16 cellular contexts compared by ENCODE assay signal in the genomic region with DNA sequence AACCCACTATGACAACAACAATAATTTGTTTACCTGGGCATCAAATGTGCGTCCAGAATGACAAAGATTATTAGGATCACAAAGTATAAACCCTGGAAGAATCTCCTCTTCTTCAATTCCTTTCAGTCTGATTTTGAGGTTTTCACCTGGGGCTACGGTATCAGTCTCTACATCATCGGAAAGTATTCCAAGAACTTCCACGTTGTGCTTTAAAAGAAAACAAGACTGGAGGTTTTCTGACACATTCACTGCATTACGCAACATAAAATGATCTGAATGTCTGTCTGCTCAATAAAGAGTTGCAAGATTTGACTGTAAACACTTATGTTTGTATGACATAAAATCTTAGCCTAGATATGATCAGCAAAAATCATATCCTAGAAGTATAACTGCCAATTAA. TPM values are rescaled to one million over a fixed set of nuclear protein-coding genes. Genes with fewer than 3 reads are reported as not detected.
DNase-seq lines count a peak whose midpoint lies in the region; ATAC-seq, FAIRE-seq and TF ChIP-seq lines count a peak whose summit lies in the region.
"Had no signal": no experiment of that assay in that cellular context is flagged by ENCODE, and none has a peak within 500 bp of the region (broad histone marks: within the 10 kb centered on the region; RNA-seq: fewer than 3 reads in every experiment).

No MANE protein-coding gene starts in this region.

- in situ Hi-C loops in GM23248 (cut with MboI), result no loop called here
- in situ Hi-C loops in K562 (cut with MboI), result no loop called here

- H3K9me2 ChIP-seq in GM23248 (ENCODE audit: insufficient read depth), result no peaks in the 10 kb centered on the region

- H3K9me1 ChIP-seq in K562 (ENCODE audit: control insufficient read depth, insufficient read depth, low read length), result no peaks in the 10 kb centered on the region

- ATAC-seq in A549 (no peak), K562 (no peak), HG03025 (IDR thresholded peaks at IDR 0.05; ENCODE audit: low FRiP score, unreplicated experiment) (no peak)

- POLR2A ChIA-PET in A549 (lab: Yijun Ruan, JAX), result no interaction called here
- POLR2A ChIA-PET in K562 (lab: Yijun Ruan, JAX), result interaction anchor here (0.8 kb wide), 1 partner anchor 28 kb away, joined by 3 read pairs; no protein-coding TSS in a partner anchor
- POLR2A ChIA-PET in Caco-2 (lab: Charles Lee), result no interaction called here

- H3K79me2 ChIP-seq in GM23248 (ENCODE audit: insufficient read depth) (peaks cover 87% of the 10 kb centered on the region), K562 (ENCODE audit: control insufficient read depth, insufficient read depth, low read length) (peaks cover 4% of the 10 kb centered on the region; the same call in 1 of the 3 replicates)

- TF ChIP-seq CTCF in A549 (IDR thresholded peaks at IDR 0.05), result no peak
- no peak for TF ChIP-seq CTCF in K562 (IDR thresholded peaks at IDR 0.05 in 2 of 3, conservative IDR thresholded peaks at IDR 0.05 in 1 of 3; ENCODE audit: insufficient read depth in 2 of 3, low read depth in 1 of 3, low read length in 3 of 3)
- TF ChIP-seq CTCF in fibroblast of mammary gland (conservative IDR thresholded peaks at IDR 0.05; ENCODE audit: control insufficient read depth, insufficient read depth, low read depth, low read length), result no peak
- TF ChIP-seq CTCF in Caco-2 (IDR thresholded peaks at IDR 0.05; ENCODE audit: insufficient read depth in 1 of 2, low read depth in 1 of 2, low read length in 1 of 2, severe bottlenecking in 1 of 2, unreplicated experiment in 1 of 2), result no peak

- H2AFZ ChIP-seq in GM23248, result no peak overlapping the region
- H2AFZ ChIP-seq in K562 (ENCODE audit: low read depth, low read length), result no peak overlapping the region

- peaks cover 80% of the 10 kb centered on the region for H3K36me3 Mint-ChIP-seq in Caco-2 (ENCODE audit: insufficient read depth, unreplicated experiment)

- intact Hi-C loops in K562 (cut with micrococcal nuclease), result no loop called here
- intact Hi-C loops in Caco-2 (cut with micrococcal nuclease; ENCODE audit: unreplicated experiment), result no loop called here

- DNase-seq in A549 (ENCODE audit: low read depth in 1 of 2, low spot score in 1 of 2) (no peak), GM23248 (peak; percentile 49), K562 (ENCODE audit: extremely low read depth in 1 of 4, low spot score in 3 of 4) (no peak), fibroblast of mammary gland (ENCODE audit: low read depth) (peak; percentile 41), Caco-2 (no peak), iPS-NIHi7 (ENCODE audit: extremely low spot score) (no peak)
- no peak for DNase-seq in activated effector memory CD4-positive, alpha-beta T cell treated with anti-CD3 and anti-CD28 coated beads, Interleukin-2, amount 50 U/mL, for 16 hours
- DNase-seq: CD4-positive, alpha-beta memory T cell; DND-41; H7; NCI-H1048; NCI-H2107; NCI-H345; NCI-H69 had no signal

- H3K4me1 Mint-ChIP-seq in Caco-2 (ENCODE audit: low read depth, unreplicated experiment), result no peaks in the 10 kb centered on the region

- no peak for TF ChIP-seq RAD21 in A549 (conservative IDR thresholded peaks at IDR 0.05 in 1 of 2, IDR thresholded peaks at IDR 0.05 in 1 of 2)
- TF ChIP-seq RAD21 in K562 (CRISPR knock-in tag; conservative IDR thresholded peaks at IDR 0.05 in 1 of 2, IDR thresholded peaks at IDR 0.05 in 1 of 2), result no peak

- H3F3A ChIP-seq in GM23248 (ENCODE audit: insufficient read depth), result peaks cover 34% of the 10 kb centered on the region

- TF ChIP-seq EP300 in A549 (IDR thresholded peaks at IDR 0.05), result no peak
- no peak for TF ChIP-seq EP300 in K562 (IDR thresholded peaks at IDR 0.05; ENCODE audit: low read length)

- no peak overlapping the region for H3K4me3 ChIP-seq in A549
- no peak overlapping the region for H3K4me3 ChIP-seq in GM23248
- H3K4me3 ChIP-seq in K562, result no peak overlapping the region
- H3K4me3 ChIP-seq in fibroblast of mammary gland (ENCODE audit: control insufficient read depth, low read depth, low read length), result no peak overlapping the region
- H3K4me3 ChIP-seq in Caco-2 (ENCODE audit: low read depth, low read length), result no peak overlapping the region
- H3K4me3 ChIP-seq: SJSA1 had no signal

- no peak overlapping the region for H3K27ac ChIP-seq in A549
- no peak overlapping the region for H3K27ac ChIP-seq in GM23248
- no peak overlapping the region for H3K27ac ChIP-seq in K562 (ENCODE audit: extremely low read depth, low read depth, low read length)
- H3K27ac ChIP-seq: SJSA1 had no signal

- H3K4me3 Mint-ChIP-seq in Caco-2 (ENCODE audit: unreplicated experiment), result no peak overlapping the region
- H3K4me3 Mint-ChIP-seq: CD4-positive, alpha-beta memory T cell had no signal

- H3K4me1 ChIP-seq in A549, result no peaks in the 10 kb centered on the region
- peaks cover 3% of the 10 kb centered on the region for H3K4me1 ChIP-seq in GM23248 (ENCODE audit: insufficient read depth)
- H3K4me1 ChIP-seq in K562 (replicated peaks in 1 of 2; ENCODE audit: control insufficient read depth in 2 of 2, insufficient read depth in 2 of 2, low read length in 2 of 2), result no peaks in the 10 kb centered on the region
- H3K4me1 ChIP-seq in Caco-2, result no peaks in the 10 kb centered on the region
- H3K4me1 ChIP-seq: SJSA1 had no signal

- 86% methylated on average over 5 of the region's 5 CpGs for WGBS in A549 (ENCODE audit: missing lambda C conversion rate)
- 83 to 87% methylated on average over 5 of the region's 5 CpGs for WGBS in GM23248 (ENCODE audit: low coverage in 1 of 2, low lambda C conversion rate in 2 of 2, missing lambda C conversion rate in 2 of 2), 2 experiments
- 89% methylated on average over 5 of the region's 5 CpGs for WGBS in K562 (ENCODE audit: insufficient coverage, low coverage, missing lambda C conversion rate)

- FAIRE-seq in A549 (lab: Jason Lieb, UNC), result no peak
- no peak for FAIRE-seq in K562 (lab: Jason Lieb, UNC)

- H3K9me3 ChIP-seq in A549 (no peaks in the 10 kb centered on the region), GM23248 (ENCODE audit: low read depth) (no peaks in the 10 kb centered on the region), K562 (replicated peaks; ENCODE audit: control insufficient read depth, insufficient read depth, low read depth, low read length) (no peaks in the 10 kb centered on the region), Caco-2 (no peaks in the 10 kb centered on the region)
- H3K9me3 ChIP-seq: SJSA1 had no signal

- H3K9me3 Mint-ChIP-seq in Caco-2 (ENCODE audit: unreplicated experiment), result no peaks in the 10 kb centered on the region
- H3K9me3 Mint-ChIP-seq: CD4-positive, alpha-beta memory T cell had no signal

- CTCF ChIA-PET in A549 (lab: Yijun Ruan, JAX) (interaction anchor here (1.6 kb wide), 1 partner anchor 25 kb away, joined by 3 read pairs; no protein-coding TSS in a partner anchor), K562 (lab: Yijun Ruan, JAX; ENCODE audit: low intra/inter-chr PET ratio) (no interaction called here), Caco-2 (lab: Charles Lee) (no interaction called here)

- TF ChIP-seq POLR2A in A549 (IDR thresholded peaks at IDR 0.05; ENCODE audit: low read length) (no peak), K562 (conservative IDR thresholded peaks at IDR 0.05) (no peak)

- BruUV-seq in K562 (replicated peaks; lab: Mats Ljungman, UMichigan) (no TSS peak), Caco-2 (replicated peaks; lab: Mats Ljungman, UMichigan) (no TSS peak)

- H3K4me2 ChIP-seq in A549, result no peak overlapping the region
- H3K4me2 ChIP-seq in GM23248 (ENCODE audit: unreplicated experiment), result no peak overlapping the region
- H3K4me2 ChIP-seq in K562 (ENCODE audit: insufficient read depth, low read length), result no peak overlapping the region

- peaks cover 71% of the 10 kb centered on the region for H3K36me3 ChIP-seq in GM23248 (ENCODE audit: low read depth)
- peaks cover 89% of the 10 kb centered on the region for H3K36me3 ChIP-seq in K562 (ENCODE audit: control insufficient read depth, insufficient read depth, low read length)
- peaks cover 1% of the 10 kb centered on the region for H3K36me3 ChIP-seq in Caco-2 (ENCODE audit: control insufficient read depth, insufficient read depth, low read length)

- H3K27ac Mint-ChIP-seq in Caco-2 (ENCODE audit: unreplicated experiment), result no peak overlapping the region

- no peaks in the 10 kb centered on the region for H3K27me3 Mint-ChIP-seq in Caco-2 (ENCODE audit: insufficient read depth, unreplicated experiment)
- H3K27me3 Mint-ChIP-seq: CD4-positive, alpha-beta memory T cell had no signal

- no peaks in the 10 kb centered on the region for H4K20me1 ChIP-seq in GM23248 (ENCODE audit: insufficient read depth)
- H4K20me1 ChIP-seq in K562 (replicated peaks; ENCODE audit: control insufficient read depth, insufficient read depth, low read length), result no peaks in the 10 kb centered on the region

- H3K27me3 ChIP-seq in GM23248 (replicated peaks; ENCODE audit: insufficient read depth) (no peaks in the 10 kb centered on the region), K562 (ENCODE audit: control insufficient read depth in 2 of 2, insufficient read depth in 2 of 2, low read length in 2 of 2) (no peaks in the 10 kb centered on the region), Caco-2 (replicated peaks; ENCODE audit: control insufficient read depth, insufficient read depth, low read length) (no peaks in the 10 kb centered on the region)
- H3K27me3 ChIP-seq: SJSA1 had no signal

- H3K9ac ChIP-seq in GM23248, result no peak overlapping the region
- no peak overlapping the region for H3K9ac ChIP-seq in K562 (ENCODE audit: insufficient read depth in 1 of 2, low read depth in 2 of 2, low read length in 2 of 2)

RNA-seq across cellular contexts. Expression of a gene that starts 26.0 kb away (rescaled TPM):
- polyA plus RNA-seq in A549 (2011; rRNA removed), result 211 and 330 TPM in 2 replicates
- polyA plus RNA-seq in A549 (2012; cell fraction: cytosol; rRNA removed), result 48.6 and 52.6 TPM in 2 replicates
- 9.0 and 10.9 TPM in 2 replicates for polyA plus RNA-seq in A549 (2012; cell fraction: nucleus; rRNA removed)
- 205 to 251 TPM (median 209 TPM) in 3 replicates for polyA plus RNA-seq in A549 (2017; fragmentation: RNase III; extraction: RNeasy Plus Mini Kit Qiagen cat#74134 plus additional on column Dnase treatment)
- 38.6 and 69.6 TPM in 2 replicates for polyA minus RNA-seq in A549 (2011; rRNA and poly(A)+ RNA removed)
- total RNA-seq in GM23248 (2014; rRNA removed; shearing (Covaris generic)), result 150 and 213 TPM in 2 replicates
- polyA plus RNA-seq in GM23248 (2016; fragmentation: Nextera tagmentation; extraction: Ambion mirVana), result 240 and 274 TPM in 2 replicates
- total RNA-seq in K562 (2011; cell fraction: chromatin; rRNA removed; ENCODE audit: low replicate concordance), result 42.4 and 101 TPM in 2 replicates
- 21.6 and 23.8 TPM in 2 replicates for total RNA-seq in K562 (2011; cell fraction: nucleolus; rRNA removed)
- 42.6 and 45.0 TPM in 2 replicates for total RNA-seq in K562 (2011; cell fraction: nucleoplasm; rRNA removed)
- 259 and 349 TPM in 2 replicates for total RNA-seq in K562 (2014; rRNA removed)
- 418 and 492 TPM in 2 replicates for total RNA-seq in K562 (2014; rRNA removed; fragmentation: Illumina TruSeq; extraction: Trizol)
- total RNA-seq in K562 (2015; rRNA removed; fragmentation: Illumina TruSeq; extraction: Trizol), result 374 and 403 TPM in 2 replicates
- total RNA-seq in K562 (2021), result 254 and 259 TPM in 2 replicates
- 169 and 299 TPM in 2 replicates for polyA plus RNA-seq in K562 (2011; rRNA removed)
- 28.7 and 70.6 TPM in 2 replicates for polyA plus RNA-seq in K562 (2011; cell fraction: cytosol; rRNA removed)
- polyA plus RNA-seq in K562 (2011; cell fraction: nucleus; rRNA removed), result 9.9 and 15.9 TPM in 2 replicates
- polyA plus RNA-seq in K562 (2012), result 271 and 287 TPM in 2 replicates
- 598 and 753 TPM in 2 replicates for polyA plus RNA-seq in K562 (2014; fragmentation: Illumina TruSeq; extraction: Trizol)
- 100 to 1,000 TPM; 373 to 662 TPM for polyA plus RNA-seq in K562 (2014; fragmentation: Nextera tagmentation; extraction: Ambion mirVana)
- 240 and 316 TPM in 2 replicates for polyA plus RNA-seq in K562 (2014; rRNA removed)
- polyA minus RNA-seq in K562 (2011; rRNA and poly(A)+ RNA removed), result 215 and 235 TPM in 2 replicates
- 129 and 176 TPM in 2 replicates for polyA minus RNA-seq in K562 (2011; cell fraction: cytosol; rRNA and poly(A)+ RNA removed)
- polyA minus RNA-seq in K562 (2011; cell fraction: nucleus; rRNA and poly(A)+ RNA removed), result 19.4 and 36.3 TPM in 2 replicates
- total RNA-seq in Caco-2 (2022), result 216 and 227 TPM in 2 replicates

RNA-seq across cellular contexts. Expression of a gene that starts 38.4 kb away (rescaled TPM):
- polyA plus RNA-seq in A549 (2011; rRNA removed) (174 and 215 TPM in 2 replicates), A549 (2017; fragmentation: RNase III; extraction: RNeasy Plus Mini Kit Qiagen cat#74134 plus additional on column Dnase treatment) (163 to 169 TPM (median 167 TPM) in 3 replicates), GM23248 (2016; fragmentation: Nextera tagmentation; extraction: Ambion mirVana) (108 and 112 TPM in 2 replicates), K562 (2011; rRNA removed) (126 and 162 TPM in 2 replicates), K562 (2014; fragmentation: Illumina TruSeq; extraction: Trizol) (219 and 269 TPM in 2 replicates), K562 (2014; fragmentation: Nextera tagmentation; extraction: Ambion mirVana) (10 to 100 TPM; 63.8 to 75.0 TPM), K562 (2014; rRNA removed) (111 and 132 TPM in 2 replicates)
- 45.0 and 49.8 TPM in 2 replicates for polyA plus RNA-seq in A549 (2012; cell fraction: cytosol; rRNA removed)
- polyA plus RNA-seq in A549 (2012; cell fraction: nucleus; rRNA removed), result 28.5 and 37.3 TPM in 2 replicates
- polyA minus RNA-seq in A549 (2011; rRNA and poly(A)+ RNA removed), result 58.1 and 61.7 TPM in 2 replicates
- total RNA-seq in GM23248 (2014; rRNA removed; shearing (Covaris generic)), result 72.8 and 78.7 TPM in 2 replicates
- total RNA-seq in K562 (2011; cell fraction: chromatin; rRNA removed; ENCODE audit: low replicate concordance), result 57.0 and 199 TPM in 2 replicates
- 38.0 and 40.4 TPM in 2 replicates for total RNA-seq in K562 (2011; cell fraction: nucleolus; rRNA removed)
- 65.7 and 69.3 TPM in 2 replicates for total RNA-seq in K562 (2011; cell fraction: nucleoplasm; rRNA removed)
- total RNA-seq in K562 (2014; rRNA removed) (107 TPM in 2 replicates), K562 (2014; rRNA removed; fragmentation: Illumina TruSeq; extraction: Trizol) (151 and 161 TPM in 2 replicates), K562 (2015; rRNA removed; fragmentation: Illumina TruSeq; extraction: Trizol) (147 and 148 TPM in 2 replicates), K562 (2021) (210 and 219 TPM in 2 replicates), Caco-2 (2022) (136 and 141 TPM in 2 replicates)
- polyA plus RNA-seq in K562 (2011; cell fraction: cytosol; rRNA removed), result 34.0 and 61.3 TPM in 2 replicates
- 44.0 and 62.3 TPM in 2 replicates for polyA plus RNA-seq in K562 (2011; cell fraction: nucleus; rRNA removed)
- 105 and 133 TPM in 2 replicates for polyA plus RNA-seq in K562 (2012)
- polyA minus RNA-seq in K562 (2011; rRNA and poly(A)+ RNA removed), result 195 and 213 TPM in 2 replicates
- polyA minus RNA-seq in K562 (2011; cell fraction: cytosol; rRNA and poly(A)+ RNA removed), result 105 and 141 TPM in 2 replicates
- 21.4 and 47.9 TPM in 2 replicates for polyA minus RNA-seq in K562 (2011; cell fraction: nucleus; rRNA and poly(A)+ RNA removed)

Comparison
In these comparisons a context has a peak if more than half of its experiments do, and no peak if none do; other contexts are left out.
1. DNase-seq: peak in GM23248 (single experiment) and fibroblast of mammary gland (single experiment); none in A549 (0 of 2), K562 (0 of 4), activated effector memory CD4-positive, alpha-beta T cell treated with anti-CD3 and anti-CD28 coated beads, Interleukin-2, amount 50 U/mL, for 16 hours (single experiment), Caco-2 (0 of 2) and iPS-NIHi7 (single experiment).